Comparison of ENCODE assay signal across 8 cellular contexts in genomic region chr9:94783121-94783664, GRCh38. TPM values are rescaled to one million over a fixed set of nuclear protein-coding genes. Genes with fewer than 3 reads are reported as not detected.
DNase-seq lines count a peak whose midpoint lies in the region; ATAC-seq, FAIRE-seq and TF ChIP-seq lines count a peak whose summit lies in the region.

No MANE protein-coding gene starts in this region.

- FAIRE-seq in GM12891 (lab: Jason Lieb, UNC): peak; percentile 86

- DNase-seq in ACHN (peak; percentile 83), GM12891 (ENCODE audit: insufficient read length, low spot score) (no peak), NCI-H2107 (lab: John Stamatoyannopoulos, UW) (peak; percentile 28), dorsolateral prefrontal cortex (peak; percentile 32 to 87 (median 67)), lower leg skin (ENCODE audit: low spot score in 2 of 2) (peak; percentile 94 to 96)
- peak; percentile 56 for DNase-seq in stimulated activated CD8-positive, alpha-beta memory T cell treated with anti-CD3 and anti-CD28 coated beads, Interleukin-4, amount 100 ng/mL, for 48 hours

- peak overlapping the region in 57 of 59 donors; percentile 2 to 91 (median 81) for H3K27ac ChIP-seq in dorsolateral prefrontal cortex

- 35 to 36% methylated on average over 14 of the region's 14 CpGs for WGBS in lower leg skin, 2 donors

- intact Hi-C loops in dorsolateral prefrontal cortex (cut with DNase I) (loop anchor here (2.0 to 10.0 kb wide), 7 partner anchors 101 to 346 kb away; no protein-coding TSS in a partner anchor), lower leg skin (cut with DNase I; ENCODE audit: low total_unique reads) (loop anchor here (2.0 to 10.0 kb wide), 2 partner anchors 222 to 344 kb away; no protein-coding TSS in a partner anchor)

- H3K27me3 ChIP-seq in dorsolateral prefrontal cortex: no peaks in the 10 kb centered on the region

- H3K4me3 ChIP-seq in WI38 (ENCODE audit: low read depth, low read length) (no peak overlapping the region), dorsolateral prefrontal cortex (peak overlapping the region in 11 of 59 donors; percentile 10 to 28 (median 19)), lower leg skin (ENCODE audit: low read depth, poor library complexity, severe bottlenecking) (no peak overlapping the region)

- in situ Hi-C loops in ACHN (cut with HindIII; ENCODE audit: low pct_ligation_motif_present, low pct_unique_long_range_greater_than_20kb, low sequenced_read_pairs): no loop called here

- ATAC-seq in HG03135 (IDR thresholded peaks at IDR 0.05; ENCODE audit: unreplicated experiment): no peak

- TF ChIP-seq POLR2A in GM12891 (IDR thresholded peaks at IDR 0.05; ENCODE audit: low read depth, low read length): no peak
- TF ChIP-seq POLR2A in lower leg skin (IDR thresholded peaks at IDR 0.05): no peak

- peak; percentile 61 for TF ChIP-seq CTCF in WI38 (IDR thresholded peaks at IDR 0.05; ENCODE audit: low read depth, low read length)
- peak in 55 of 56 donors; percentile 27 to 86 (median 70) for TF ChIP-seq CTCF in dorsolateral prefrontal cortex (IDR thresholded peaks at IDR 0.05 in 54 of 56, conservative IDR thresholded peaks at IDR 0.05 in 2 of 56; ENCODE audit: low read depth in 1 of 56, partially characterized antibody in 56 of 56)
- TF ChIP-seq CTCF in lower leg skin (IDR thresholded peaks at IDR 0.05): no peak

TF ChIP-seq in GM12891, 5 proteins besides CTCF, POLR2A, EP300 and RAD21:
- TF ChIP-seq SPI1 (IDR thresholded peaks at IDR 0.05; ENCODE audit: low read depth, low read length) (no peak), TAF1 (IDR thresholded peaks at IDR 0.05; ENCODE audit: low read depth, low read length) (no peak), POLR2AphosphoS5 (IDR thresholded peaks at IDR 0.05; ENCODE audit: low read depth, low read length) (no peak), PAX5 (IDR thresholded peaks at IDR 0.05; ENCODE audit: insufficient read depth, low read length, severe bottlenecking) (no peak), POU2F2 (IDR thresholded peaks at IDR 0.05; ENCODE audit: low read depth, low read length) (no peak)

RNA-seq across cellular contexts. Expression of gene AOPEP, which starts 56.7 kb away (rescaled TPM):
- 3.8 TPM for polyA plus RNA-seq in GM12891 (2012; ENCODE audit: low read depth, missing spikeins)
- total RNA-seq in dorsolateral prefrontal cortex (100 to 1,000 TPM in 29 of 120 experiments, 10 to 100 TPM in 91; 51.7 to 157 (median 86.4) TPM), lower leg skin (100 to 1,000 TPM in 3 of 4 donors, 10 to 100 TPM in 1; 66.3 to 136 (median 118) TPM)

Comparison
In these comparisons a context has a peak if more than half of its experiments do, and no peak if none do; other contexts are left out.
1. CTCF ChIP-seq: peak in WI38 (single experiment) and dorsolateral prefrontal cortex (55 of 56); none in lower leg skin (0 of 3).